Comparison of ENCODE assay signal across 8 cellular contexts in genomic region chr10:35336084-35336831, GRCh38. TPM values are rescaled to one million over a fixed set of nuclear protein-coding genes. Genes with fewer than 3 reads are reported as not detected.
DNase-seq lines count a peak whose midpoint lies in the region; ATAC-seq and TF ChIP-seq lines count a peak whose summit lies in the region.

CCNY (plus strand) TSS chr10:35336509; CDS start chr10:35337054, 545 bp downstream.

- peak; percentile 31 for ATAC-seq in GM18870 (IDR thresholded peaks at IDR 0.05; ENCODE audit: unreplicated experiment)
- peak; percentile 46 for ATAC-seq in HG03097 (IDR thresholded peaks at IDR 0.05; ENCODE audit: low FRiP score, unreplicated experiment)
- ATAC-seq in activated CD8-positive, alpha-beta memory T cell treated with anti-CD3 and anti-CD28 coated beads, Interleukin-2, amount 10 ng/mL, durations not matched to agents 7 days and 5 days: peak; percentile 81

- H3K27me3 Mint-ChIP-seq in activated CD8-positive, alpha-beta memory T cell treated with anti-CD3 and anti-CD28 coated beads, Interleukin-2, amount 10 ng/mL, durations not matched to agents 7 days and 5 days: no peaks in the 10 kb centered on the region
- H3K27me3 Mint-ChIP-seq in mesothelial cell of epicardium (ENCODE audit: low read depth): no peaks in the 10 kb centered on the region

- peak within 1 kb of the TSS; percentile 94 for H3K4me3 Mint-ChIP-seq in activated CD8-positive, alpha-beta memory T cell treated with anti-CD3 and anti-CD28 coated beads, Interleukin-2, amount 10 ng/mL, durations not matched to agents 7 days and 5 days
- H3K4me3 Mint-ChIP-seq in mesothelial cell of epicardium: peak within 1 kb of the TSS; percentile 88

- CTCF ChIA-PET in activated CD8-positive, alpha-beta memory T cell treated with anti-CD3 and anti-CD28 coated beads, Interleukin-2, amount 10 ng/mL, durations not matched to agents 7 days and 5 days (lab: Charles Lee): interaction anchor here (0.6 kb wide), 1 partner anchor 11 kb away, joined by 3 read pairs; no protein-coding TSS in a partner anchor

- no peak for TF ChIP-seq CTCF in mesothelial cell of epicardium (IDR thresholded peaks at IDR 0.05; ENCODE audit: unreplicated experiment)

- H3K36me3 Mint-ChIP-seq in activated CD8-positive, alpha-beta memory T cell treated with anti-CD3 and anti-CD28 coated beads, Interleukin-2, amount 10 ng/mL, durations not matched to agents 7 days and 5 days: peaks cover 12% of the 10 kb centered on the region
- H3K36me3 Mint-ChIP-seq in mesothelial cell of epicardium: peaks cover 8% of the 10 kb centered on the region

- in situ Hi-C loops in ACHN (cut with HindIII; ENCODE audit: low pct_ligation_motif_present, low pct_unique_long_range_greater_than_20kb, low sequenced_read_pairs): no loop called here
- in situ Hi-C loops in endometrial microvascular endothelial cells (cut with HindIII; ENCODE audit: inconsistent ontology term, low pct_unique_long_range_greater_than_20kb, low sequenced_read_pairs): no loop called here

- peaks cover 55% of the 10 kb centered on the region for H3K4me1 Mint-ChIP-seq in activated CD8-positive, alpha-beta memory T cell treated with anti-CD3 and anti-CD28 coated beads, Interleukin-2, amount 10 ng/mL, durations not matched to agents 7 days and 5 days
- H3K4me1 Mint-ChIP-seq in mesothelial cell of epicardium: peaks cover 50% of the 10 kb centered on the region

- peak within 1 kb of the TSS; percentile 83 for H3K27ac Mint-ChIP-seq in activated CD8-positive, alpha-beta memory T cell treated with anti-CD3 and anti-CD28 coated beads, Interleukin-2, amount 10 ng/mL, durations not matched to agents 7 days and 5 days
- peak within 1 kb of the TSS; percentile 93 for H3K27ac Mint-ChIP-seq in mesothelial cell of epicardium

- DNase-seq in ACHN (peak; percentile 56), NCI-H82 treated with DMSO at 0.1 percent for 48 hours (lab: John Stamatoyannopoulos, UW; ENCODE audit: unreplicated experiment) (peak; percentile 9), mesothelial cell of epicardium (ENCODE audit: low spot score in 2 of 2, unreplicated experiment in 2 of 2) (peak; percentile 64 to 76)
- DNase-seq in activated CD8-positive, alpha-beta memory T cell treated with anti-CD3 and anti-CD28 coated beads, Interleukin-2, amount 10 ng/mL, durations not matched to agents 7 days and 5 days: peak; percentile 81
- DNase-seq in stimulated activated CD8-positive, alpha-beta memory T cell treated with anti-CD3 and anti-CD28 coated beads, Interleukin-15, amount 100 ng/mL, for 48 hours (ENCODE audit: low read depth in 2 of 2): peak; percentile 64 to 73

- no peaks in the 10 kb centered on the region for H3K9me3 Mint-ChIP-seq in activated CD8-positive, alpha-beta memory T cell treated with anti-CD3 and anti-CD28 coated beads, Interleukin-2, amount 10 ng/mL, durations not matched to agents 7 days and 5 days (ENCODE audit: low read depth)
- no peaks in the 10 kb centered on the region for H3K9me3 Mint-ChIP-seq in mesothelial cell of epicardium

RNA-seq across cellular contexts. Expression of gene CCNY, which starts in this region (rescaled TPM):
- 10 to 100 TPM; 47.0 to 51.5 TPM for total RNA-seq in activated CD8-positive, alpha-beta memory T cell treated with anti-CD3 and anti-CD28 coated beads, Interleukin-2, amount 10 ng/mL, durations not matched to agents 7 days and 5 days
- total RNA-seq in endometrial microvascular endothelial cells (ENCODE audit: inconsistent ontology term) (54.7 TPM), mesothelial cell of epicardium (66.5 to 75.4 TPM (median 68.9 TPM) in 3 replicates)

Comparison
In these comparisons a context has a peak if more than half of its experiments do, and no peak if none do; other contexts are left out.
1. Peak in every context shown above with its lines: DNase-seq and ATAC-seq.
2. DNase-seq: peak in every context shown above with its lines; median percentile 81 in activated CD8-positive, alpha-beta memory T cell treated with anti-CD3 and anti-CD28 coated beads, Interleukin-2, amount 10 ng/mL, durations not matched to agents 7 days and 5 days; 70 in mesothelial cell of epicardium; 68 in stimulated activated CD8-positive, alpha-beta memory T cell treated with anti-CD3 and anti-CD28 coated beads, Interleukin-15, amount 100 ng/mL, for 48 hours; 56 in ACHN; 9 in NCI-H82 treated with DMSO at 0.1 percent for 48 hours.
3. ATAC-seq: peak in every context shown above with its lines; median percentile 81 in activated CD8-positive, alpha-beta memory T cell treated with anti-CD3 and anti-CD28 coated beads, Interleukin-2, amount 10 ng/mL, durations not matched to agents 7 days and 5 days; 46 in HG03097; 31 in GM18870.